8 cellular contexts compared by ENCODE assay signal in the genomic region with DNA sequence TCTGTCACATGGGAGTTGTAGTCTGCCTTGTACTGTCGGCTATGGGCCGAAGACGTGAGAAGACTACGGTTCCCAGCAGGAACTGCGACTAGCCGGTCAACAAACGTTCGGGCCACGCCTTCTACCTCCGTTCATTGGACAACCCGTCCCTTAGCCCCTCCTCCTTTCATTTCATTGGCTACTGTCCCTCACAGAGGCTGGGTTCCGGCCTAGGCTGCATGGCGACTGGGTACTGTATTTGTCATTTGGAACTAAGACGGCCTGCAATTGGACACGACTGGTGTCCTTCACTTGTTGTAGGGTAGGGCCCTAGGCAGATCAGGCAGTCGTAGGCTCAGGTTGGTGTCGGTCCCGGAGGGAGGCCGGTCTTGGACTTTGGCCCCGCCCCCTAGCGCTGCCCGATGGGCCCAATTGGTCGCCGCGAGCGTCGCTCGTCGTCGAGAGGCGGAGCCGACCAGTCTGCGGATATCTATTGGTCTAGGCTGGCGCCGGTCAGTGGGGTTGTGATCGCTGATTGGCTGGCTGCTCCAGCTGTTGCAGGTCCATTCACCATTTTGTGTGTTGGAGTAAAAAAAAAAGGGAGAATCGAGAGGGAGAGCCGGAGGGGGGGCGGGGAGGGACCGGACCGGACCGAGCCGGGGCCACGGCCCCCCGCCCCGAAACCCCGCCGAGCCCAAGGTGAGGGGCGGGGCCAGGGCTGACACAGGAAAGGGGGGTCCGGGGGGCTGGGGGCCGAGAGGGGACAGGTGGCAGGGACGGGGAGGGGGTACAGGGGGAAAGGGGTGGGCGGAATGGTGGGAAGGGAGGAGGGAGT. TPM values are rescaled to one million over a fixed set of nuclear protein-coding genes. Genes with fewer than 3 reads are reported as not detected.
DNase-seq lines count a peak whose midpoint lies in the region; ATAC-seq and TF ChIP-seq lines count a peak whose summit lies in the region.

A gene (plus strand): TSS at position 549 of the 814 bp plus-strand sequence. CDS start 2,532 bp downstream, outside the sequence.

- H3K27ac Mint-ChIP-seq in CD4-positive, alpha-beta memory T cell, result peak within 1 kb of the TSS in 4 of 7 donors; percentile 96 to 99 (median 98)

- intact Hi-C loops in CD4-positive, alpha-beta memory T cell (cut with micrococcal nuclease), result loop anchor here (1.0 to 5.0 kb wide), 7 partner anchors 14 to 153 kb away; a partner anchor contains a TSS
- intact Hi-C loops in lower leg skin (cut with DNase I; ENCODE audit: low total_unique reads), result no loop called here

- H3K36me3 ChIP-seq in CD4-positive, alpha-beta memory T cell (ENCODE audit: insufficient read depth, low read length), result peaks cover 11% of the 10 kb centered on the region
- no peaks in the 10 kb centered on the region for H3K36me3 ChIP-seq in ectodermal cell (ENCODE audit: control insufficient read depth, insufficient read depth, low read length)

- no peaks in the 10 kb centered on the region for H3K9me3 Mint-ChIP-seq in CD4-positive, alpha-beta memory T cell

- peak within 1 kb of the TSS; percentile 83 to 96 for H3K4me3 ChIP-seq in CD4-positive, alpha-beta memory T cell (ENCODE audit: low read length in 2 of 2)
- H3K4me3 ChIP-seq in ectodermal cell (ENCODE audit: insufficient read depth, low read depth, low read length) (peak within 1 kb of the TSS; percentile 70), lower leg skin (ENCODE audit: low read depth, poor library complexity, severe bottlenecking) (peak within 1 kb of the TSS; percentile 57)

- WGBS in ectodermal cell, 2 experiments, result 0 to 1% methylated on average over 49 to 53 of the region's 53 CpGs
- WGBS in lower leg skin, 2 donors, result 1 to 2% methylated on average over 42 to 51 of the region's 53 CpGs

- POLR2A ChIA-PET in CD4-positive, alpha-beta memory T cell (lab: Charles Lee; ENCODE audit: partially characterized antibody), result interaction anchor here (0.9 to 8.1 kb wide), 7 partner anchors 13 to 146 kb away, joined by 3 to 131 read pairs (median 8); a partner anchor contains a TSS

- H3K4me3 Mint-ChIP-seq in CD4-positive, alpha-beta memory T cell, result peak within 1 kb of the TSS in 4 of 8 donors; percentile 89 to 94 (median 92)

- no peaks in the 10 kb centered on the region for H3K27me3 Mint-ChIP-seq in CD4-positive, alpha-beta memory T cell

- H3K4me1 Mint-ChIP-seq in CD4-positive, alpha-beta memory T cell, result peaks cover 0 to 29% (median 26%) of the 10 kb centered on the region in 4 donors

- DNase-seq in CD4-positive, alpha-beta memory T cell, result peak; percentile 100
- DNase-seq in HT-29 (ENCODE audit: low spot score) (peak; percentile 100), lower leg skin (ENCODE audit: low spot score in 2 of 2) (peak; percentile 100)
- peak; percentile 99 for DNase-seq in NK-92 treated with Interleukin-12 subunit alpha and Interleukin-12 subunit beta, amount 100 ng/mL, for 24 hours (lab: John Stamatoyannopoulos, UW)
- DNase-seq in activated CD8-positive, alpha-beta memory T cell treated with anti-CD3 and anti-CD28 coated beads for 24 hours, result peak; percentile 99
- peak; percentile 98 to 99 for DNase-seq in stimulated activated CD4-positive, alpha-beta T cell treated with anti-CD3 and anti-CD28 coated beads, Interleukin-4, amount 100 ng/mL, for 48 hours (ENCODE audit: low read depth in 2 of 2)

- TF ChIP-seq POLR2A in lower leg skin (IDR thresholded peaks at IDR 0.05), result no peak

- peak; percentile 81 for ATAC-seq in GM21360 (IDR thresholded peaks at IDR 0.05; ENCODE audit: unreplicated experiment)

- peak within 1 kb of the TSS; percentile 99 for H3K27ac ChIP-seq in CD4-positive, alpha-beta memory T cell (ENCODE audit: low read depth, low read length)
- H3K27ac ChIP-seq in ectodermal cell (ENCODE audit: insufficient read depth, low read depth, low read length, poor library complexity, severe bottlenecking), result peak within 1 kb of the TSS; percentile 94

- H3K36me3 Mint-ChIP-seq in CD4-positive, alpha-beta memory T cell, result peaks cover 0 to 9% of the 10 kb centered on the region in 2 donors

- TF ChIP-seq CTCF in lower leg skin (IDR thresholded peaks at IDR 0.05), result no peak

- H3K27me3 ChIP-seq in CD4-positive, alpha-beta memory T cell (ENCODE audit: insufficient read depth, low read length), result no peaks in the 10 kb centered on the region
- no peaks in the 10 kb centered on the region for H3K27me3 ChIP-seq in ectodermal cell (ENCODE audit: control insufficient read depth, insufficient read depth, low read length, poor library complexity, severe bottlenecking)

- peaks cover 33% of the 10 kb centered on the region for H3K4me1 ChIP-seq in CD4-positive, alpha-beta memory T cell (ENCODE audit: insufficient read depth, low read length)
- H3K4me1 ChIP-seq in ectodermal cell (ENCODE audit: control insufficient read depth, insufficient read depth, low read length), result peaks cover 12% of the 10 kb centered on the region

- CTCF ChIA-PET in CD4-positive, alpha-beta memory T cell (lab: Charles Lee; ENCODE audit: partially characterized antibody), result interaction anchor here (1.1 to 2.7 kb wide), 3 partner anchors 11 to 159 kb away, joined by 3 to 35 read pairs (median 5); no protein-coding TSS in a partner anchor

- H3K9me3 ChIP-seq in CD4-positive, alpha-beta memory T cell (ENCODE audit: control insufficient read depth in 1 of 2, low read length in 2 of 2), result no peaks in the 10 kb centered on the region
- no peaks in the 10 kb centered on the region for H3K9me3 ChIP-seq in ectodermal cell (ENCODE audit: control insufficient read depth, low read length)

RNA-seq across cellular contexts. Expression of the gene that starts here (rescaled TPM):
- 10 to 100 TPM; 81.6 to 82.6 TPM for total RNA-seq in CD4-positive, alpha-beta memory T cell
- polyA plus RNA-seq in CD4-positive, alpha-beta memory T cell, result 1 to 10 TPM in 1 of 2 donors, not detected in 1; 3.5 TPM
- 42.1 and 55.5 TPM in 2 replicates for total RNA-seq in HT-29 (2014; rRNA removed; shearing (Covaris generic))
- 73.7 TPM for polyA plus RNA-seq in ectodermal cell (2013, experiment 1 of 4)
- 80.8 TPM for polyA plus RNA-seq in ectodermal cell (2013, experiment 2 of 4)
- 61.1 TPM for polyA plus RNA-seq in ectodermal cell (2013, experiment 3 of 4)
- polyA plus RNA-seq in ectodermal cell (2013, experiment 4 of 4), result 66.8 TPM
- total RNA-seq in lower leg skin, result 10 to 100 TPM; 57.8 to 90.0 (median 59.0) TPM

Comparison
In these comparisons a context has a peak if more than half of its experiments do, and no peak if none do; other contexts are left out.
1. Peak in every context shown above with its lines: DNase-seq, ATAC-seq, H3K4me3 ChIP-seq and H3K27ac ChIP-seq.